7 cellular contexts compared by ENCODE assay signal in genomic region chr5:13909271-13909670, GRCh38. TPM values are rescaled to one million over a fixed set of nuclear protein-coding genes. Genes with fewer than 3 reads are reported as not detected.
"Had no signal": no experiment of that assay in that cellular context is flagged by ENCODE, and none has a peak within 500 bp of the region (broad histone marks: within the 10 kb centered on the region; RNA-seq: fewer than 3 reads in every experiment).

No MANE protein-coding gene starts in this region.

- ATAC-seq: HepG2, K562 had no signal

- H3K4me3 ChIP-seq: K562 had no signal

- DNase-seq: IMR-90, KBM-7, KG1 had no signal

- H3K27ac ChIP-seq: HL-60 had no signal

RNA-seq across cellular contexts. Expression of gene DNAH5, which starts 35.2 kb away (rescaled TPM):
- total RNA-seq: K562 had no signal
- polyA plus RNA-seq: IgD-negative memory B cell had no signal
